8 cellular contexts compared by ENCODE assay signal in genomic region chr11:129750343-129751292, GRCh38.
A peak's percentile ranks its signal among the peaks of the same experiment; 100 is the strongest.
DNase-seq lines count a peak whose midpoint lies in the region; ATAC-seq and TF ChIP-seq lines count a peak whose summit lies in the region.

No MANE protein-coding gene starts in this region.

- peak; percentile 100 for TF ChIP-seq CTCF in foreskin keratinocyte (conservative IDR thresholded peaks at IDR 0.05)
- peak; percentile 94 for TF ChIP-seq CTCF in neutrophil (IDR thresholded peaks at IDR 0.05)

- WGBS in HUES64 = 28% methylated on average over 57 of the region's 57 CpGs

- H3K9me3 ChIP-seq in HUES64 (ENCODE audit: insufficient read depth, low read depth, low read length) (peaks cover 5% of the 10 kb centered on the region; the same call in 1 of the 2 replicates), neutrophil (no peaks in the 10 kb centered on the region)

- H3K27ac ChIP-seq in HUES64 (ENCODE audit: low read depth, low read length) (no peak overlapping the region), foreskin keratinocyte (no peak overlapping the region), neutrophil (no peak overlapping the region), substantia nigra (ENCODE audit: low read depth, low read length, poor library complexity, severe bottlenecking) (no peak overlapping the region)

- peak; percentile 91 for ATAC-seq in GM21526 (IDR thresholded peaks at IDR 0.05; ENCODE audit: low FRiP score, unreplicated experiment)
- ATAC-seq in foreskin keratinocyte = peak; percentile 92

- peak overlapping the region; percentile 51 for H3K9ac ChIP-seq in HUES64 (ENCODE audit: low read depth, low read length)

- peak; percentile 64 for DNase-seq in DMS53 treated with DMSO at 0.1 percent for 48 hours (lab: John Stamatoyannopoulos, UW; ENCODE audit: unreplicated experiment)
- peak; percentile 48 for DNase-seq in RPMI7951 (ENCODE audit: low read depth)
- DNase-seq in activated T-helper 9 cell treated with anti-CD3 and anti-CD28 coated beads, Interleukin-2, amount 50 U/mL, for 16 hours (ENCODE audit: low read depth) = peak; percentile 72
- peak; percentile 26 to 42 for DNase-seq in foreskin keratinocyte
- DNase-seq in substantia nigra (lab: John Stamatoyannopoulos, UW) = peak in 44 of 49 donors; percentile 2 to 77 (median 40)

- H3K27me3 ChIP-seq in HUES64 (ENCODE audit: insufficient read depth, low read length) (peaks cover 22% of the 10 kb centered on the region), foreskin keratinocyte (peaks cover 38% of the 10 kb centered on the region), neutrophil (peaks cover 57% of the 10 kb centered on the region)

- H3K4me1 ChIP-seq in HUES64 (ENCODE audit: insufficient read depth, low read length) = 0 out of 2 replicates have a peak, but pooled peaks cover 4% of the 10 kb centered on the region
- H3K4me1 ChIP-seq in foreskin keratinocyte = no peaks in the 10 kb centered on the region
- H3K4me1 ChIP-seq in neutrophil (ENCODE audit: control insufficient read depth in 1 of 2, insufficient read depth in 1 of 2, low read depth in 1 of 2, low read length in 1 of 2) = peaks cover 0 to 7% of the 10 kb centered on the region in 2 experiments

- peak overlapping the region; percentile 44 for H3K4me3 ChIP-seq in HUES64 (ENCODE audit: low read length)
- H3K4me3 ChIP-seq in neutrophil (ENCODE audit: low read depth in 1 of 2, low read length in 1 of 2) = peak overlapping the region in 1 of 2 experiments; percentile 10

- H3K36me3 ChIP-seq in HUES64 (ENCODE audit: insufficient read depth, low read length) (no peaks in the 10 kb centered on the region), neutrophil (no peaks in the 10 kb centered on the region)
